ENCODE assay signal across 25 cellular contexts in the genomic region with DNA sequence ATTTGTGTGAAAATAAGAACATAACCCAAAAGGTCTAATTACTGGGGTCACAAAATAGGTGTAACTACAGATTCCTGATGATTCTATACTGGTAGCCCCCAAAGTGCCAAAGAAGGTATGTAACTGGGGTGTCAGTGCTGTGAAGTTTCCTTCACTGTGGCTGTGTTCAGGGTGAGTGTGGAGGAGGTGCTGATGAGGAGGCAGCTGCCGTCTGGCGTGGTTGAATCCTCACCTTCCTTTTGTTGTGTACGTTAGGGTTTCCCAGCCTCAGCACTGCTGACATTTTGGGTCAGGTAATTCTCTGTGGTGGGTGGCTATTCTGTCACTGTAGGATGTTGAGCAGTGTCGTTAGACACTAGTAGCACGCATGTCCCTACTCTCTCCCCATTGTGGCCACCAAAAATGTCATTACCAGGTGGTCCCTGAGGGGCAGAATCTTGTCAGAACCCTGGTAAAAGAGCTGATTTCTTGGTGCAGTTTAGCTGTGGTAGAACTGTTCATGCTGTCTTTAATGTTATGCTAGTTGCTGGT.
"Had no signal": no experiment of that assay in that cellular context is flagged by ENCODE, and none has a peak within 500 bp of the region (broad histone marks: within the 10 kb centered on the region; RNA-seq: fewer than 3 reads in every experiment).

No MANE protein-coding gene starts in this region.

- ATAC-seq: activated naive CD4-positive, alpha-beta T cell treated with anti-CD3 and anti-CD28 coated beads, Interleukin-2, amount 50 U/mL, for 72 hours; activated T-cell treated with anti-CD3 and anti-CD28 coated beads, Interleukin-2, amount 50 U/mL, for 4 hours; SK-N-SH treated with all-trans-retinoic acid at 6 μM for 48 hours; WTC11 had no signal

- H3K4me1 ChIP-seq: adrenal gland, Peyer's patch had no signal

- H3K4me3 Mint-ChIP-seq: activated T-cell treated with anti-CD3 and anti-CD28 coated beads, Interleukin-2, amount 50 U/mL, for 4 hours; WTC11 had no signal

- H3K27ac Mint-ChIP-seq: activated naive CD4-positive, alpha-beta T cell treated with anti-CD3 and anti-CD28 coated beads, Interleukin-2, amount 50 U/mL, for 72 hours; WTC11 had no signal

- H3K9me3 Mint-ChIP-seq: activated naive CD4-positive, alpha-beta T cell treated with anti-CD3 and anti-CD28 coated beads, Interleukin-2, amount 50 U/mL, for 72 hours; activated T-cell treated with anti-CD3 and anti-CD28 coated beads, Interleukin-2, amount 50 U/mL, for 4 hours; WTC11 had no signal

- H3K27me3 ChIP-seq: adrenal gland, Peyer's patch, SJSA1 had no signal

- DNase-seq: activated CD4-positive, alpha-beta T cell treated with anti-CD3 and anti-CD28 coated beads for 48 hours; activated CD4-positive, alpha-beta T cell treated with anti-CD3 and anti-CD28 coated beads, Interleukin-2, amount 50 U/mL, for 4 hours; activated CD4-positive, CD25-positive, alpha-beta regulatory T cell treated with anti-CD3 and anti-CD28 coated beads, Interleukin-2, amount 50 U/mL, for 72 hours; activated CD8-positive, alpha-beta memory T cell treated with anti-CD3 and anti-CD28 coated beads for 24 hours; activated effector memory CD4-positive, alpha-beta T cell treated with anti-CD3 and anti-CD28 coated beads, Interleukin-2, amount 50 U/mL, for 16 hours; activated naive CD4-positive, alpha-beta T cell treated with Interleukin-2 at 50 U/mL for 16 hours; activated T-cell treated with anti-CD3 and anti-CD28 coated beads, Interleukin-2, amount 50 U/mL, for 4 hours; adrenal gland; anterior cingulate cortex; Karpas-422; MM.1S; NCI-H1105 treated with DMSO at 0.1 percent for 48 hours; NCI-H1436 treated with DMSO at 0.1 percent for 48 hours; NCI-H187; NCI-H2081; NCI-H510A treated with DMSO at 0.1 percent for 48 hours; NCI-H69; Peyer's patch; Right ventricle myocardium superior; SW 1271 had no signal

- H3K4me3 ChIP-seq: adrenal gland, Peyer's patch, SJSA1 had no signal

- H3K9me3 ChIP-seq: adrenal gland, Peyer's patch, SJSA1 had no signal

- H3K27ac ChIP-seq: adrenal gland, Peyer's patch, RWPE1, SJSA1 had no signal
